In the genomic region with DNA sequence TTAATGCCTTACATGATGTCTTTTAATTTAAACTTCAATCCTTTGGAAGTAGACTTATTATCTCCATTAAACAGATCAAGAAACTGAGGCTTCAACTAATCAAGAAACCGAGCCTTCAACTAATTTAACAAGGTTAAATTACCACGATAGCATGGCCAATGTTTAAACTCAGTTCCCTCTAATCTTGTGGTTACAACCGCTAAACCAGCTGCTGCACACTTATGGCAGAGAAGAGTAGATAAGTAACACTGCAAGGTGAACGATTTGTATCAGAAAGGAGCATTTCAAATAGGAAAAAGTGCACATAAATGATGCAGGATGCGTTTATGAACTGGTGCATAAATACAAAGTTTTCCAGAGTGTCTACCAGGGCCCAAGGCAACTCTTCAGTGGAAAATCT, we compare ENCODE assay signal across 17 cellular contexts.
"Had no signal": no experiment of that assay in that cellular context is flagged by ENCODE, and none has a peak within 500 bp of the region (broad histone marks: within the 10 kb centered on the region; RNA-seq: fewer than 3 reads in every experiment).

No MANE protein-coding gene starts in this region.

- H3K4me2 ChIP-seq: smooth muscle cell had no signal

- H3K4me1 Mint-ChIP-seq: naive thymus-derived CD4-positive, alpha-beta T cell; nephron progenitor cell had no signal

- H3K9me3 ChIP-seq: heart left ventricle, neutrophil, ovary had no signal

- DNase-seq: cortex of kidney; dorsolateral prefrontal cortex; effector memory CD4-positive, alpha-beta T cell; heart left ventricle; hippocampal formation; mammary epithelial cell; naive thymus-derived CD4-positive, alpha-beta T cell; nephron progenitor cell; ovary; right cardiac atrium; stimulated activated CD4-positive, alpha-beta T cell treated with anti-CD3 and anti-CD28 coated beads, Interleukin-2, amount 100 ng/mL, for 48 hours; stimulated activated naive CD4-positive, alpha-beta T cell treated with Interleukin-2 at 50 U/mL for 16 hours; trophoblast cell had no signal

- H3K27ac Mint-ChIP-seq: naive thymus-derived CD4-positive, alpha-beta T cell; nephron progenitor cell; progenitor cell of endocrine pancreas had no signal

- H3K36me3 ChIP-seq: heart left ventricle, neutrophil, ovary had no signal

- H3K27me3 Mint-ChIP-seq: progenitor cell of endocrine pancreas had no signal

- H3K36me3 Mint-ChIP-seq: naive thymus-derived CD4-positive, alpha-beta T cell had no signal

- ATAC-seq: esophagus mucosa; heart left ventricle; naive thymus-derived CD4-positive, alpha-beta T cell; right cardiac atrium had no signal

- H3K9me3 Mint-ChIP-seq: naive thymus-derived CD4-positive, alpha-beta T cell; nephron progenitor cell had no signal

- H3K4me3 ChIP-seq: dorsolateral prefrontal cortex, heart left ventricle, ovary, smooth muscle cell had no signal

- H3K27ac ChIP-seq: heart left ventricle, neutrophil, ovary had no signal

- H3K27me3 ChIP-seq: dorsolateral prefrontal cortex, heart left ventricle, neutrophil, ovary had no signal

- H3K4me3 Mint-ChIP-seq: naive thymus-derived CD4-positive, alpha-beta T cell; nephron progenitor cell had no signal
